Comparison of ENCODE assay signal across 8 cellular contexts in genomic region chrX:101799387-101799786, GRCh38.
DNase-seq lines count a peak whose midpoint lies in the region; FAIRE-seq and TF ChIP-seq lines count a peak whose summit lies in the region.

No MANE protein-coding gene starts in this region.

- peak overlapping the region; percentile 19 for H2AFZ ChIP-seq in fibroblast of lung (ENCODE audit: low read length)

- no peak overlapping the region for H3K27ac Mint-ChIP-seq in nephron progenitor cell
- H3K27ac Mint-ChIP-seq in stimulated activated naive CD8-positive, alpha-beta T cell treated with anti-CD3 and anti-CD28 coated beads, Interleukin-15, Interleukin-2, amounts not matched to agents 100 ng/mL and 50 ng/mL, for 24 hours = no peak overlapping the region

- DNase-seq in ELF-1 (ENCODE audit: low read depth, low spot score) (peak; percentile 93), H54 (ENCODE audit: insufficient read length, low spot score) (peak; percentile 16), LNCaP clone FGC (ENCODE audit: low read depth) (peak; percentile 66), RPMI7951 (ENCODE audit: low read depth) (peak; percentile 81), activated T-helper 1 cell treated with Interleukin-2 at 50 U/mL for 16 hours (ENCODE audit: low read depth) (peak; percentile 48), fibroblast of lung (ENCODE audit: low read depth in 2 of 2) (peak; percentile 76 to 87), nephron progenitor cell (peak; percentile 77)

- H3K79me2 ChIP-seq in fibroblast of lung (ENCODE audit: control insufficient read depth, insufficient read depth, low read length) = no peaks in the 10 kb centered on the region

- no peaks in the 10 kb centered on the region for H3K36me3 Mint-ChIP-seq in nephron progenitor cell (ENCODE audit: low read depth)
- no peaks in the 10 kb centered on the region for H3K36me3 Mint-ChIP-seq in stimulated activated naive CD8-positive, alpha-beta T cell treated with anti-CD3 and anti-CD28 coated beads, Interleukin-15, Interleukin-2, amounts not matched to agents 100 ng/mL and 50 ng/mL, for 24 hours (ENCODE audit: low read depth)

- peak; percentile 89 for FAIRE-seq in H54 (lab: Jason Lieb, UNC)

- H3K36me3 ChIP-seq in fibroblast of lung (ENCODE audit: control insufficient read depth, insufficient read depth, low read length) = no peaks in the 10 kb centered on the region

- no peak overlapping the region for H3K27ac ChIP-seq in fibroblast of lung (ENCODE audit: insufficient read depth, low read length)

- no peaks in the 10 kb centered on the region for H3K9me3 ChIP-seq in fibroblast of lung (ENCODE audit: control insufficient read depth, insufficient read depth, low read depth, low read length)

- H3K4me3 Mint-ChIP-seq in nephron progenitor cell = peak overlapping the region; percentile 33
- peak overlapping the region; percentile 70 for H3K4me3 Mint-ChIP-seq in stimulated activated naive CD8-positive, alpha-beta T cell treated with anti-CD3 and anti-CD28 coated beads, Interleukin-15, Interleukin-2, amounts not matched to agents 100 ng/mL and 50 ng/mL, for 24 hours

- no peaks in the 10 kb centered on the region for H3K27me3 Mint-ChIP-seq in nephron progenitor cell (ENCODE audit: low read depth, poor library complexity)
- no peaks in the 10 kb centered on the region for H3K27me3 Mint-ChIP-seq in stimulated activated naive CD8-positive, alpha-beta T cell treated with anti-CD3 and anti-CD28 coated beads, Interleukin-15, Interleukin-2, amounts not matched to agents 100 ng/mL and 50 ng/mL, for 24 hours

- no peaks in the 10 kb centered on the region for H4K20me1 ChIP-seq in fibroblast of lung (ENCODE audit: control insufficient read depth, extremely low read depth, insufficient read depth, low read length)

- peaks cover 25% of the 10 kb centered on the region for H3K9me3 Mint-ChIP-seq in nephron progenitor cell
- no peaks in the 10 kb centered on the region for H3K9me3 Mint-ChIP-seq in stimulated activated naive CD8-positive, alpha-beta T cell treated with anti-CD3 and anti-CD28 coated beads, Interleukin-15, Interleukin-2, amounts not matched to agents 100 ng/mL and 50 ng/mL, for 24 hours

- 0 out of 2 replicates have a peak overlapping the region, but pooled peaks have one; percentile 13 for H3K4me3 ChIP-seq in LNCaP clone FGC (ENCODE audit: low read depth, low read length)
- H3K4me3 ChIP-seq in fibroblast of lung (replicated peaks in 1 of 4; ENCODE audit: control extremely low read depth in 1 of 4, insufficient read depth in 1 of 4, low read depth in 3 of 4, low read length in 4 of 4) = peak overlapping the region in 2 of 4 experiments; percentile 40 to 41

- no peaks in the 10 kb centered on the region for H3K4me1 Mint-ChIP-seq in nephron progenitor cell
- H3K4me1 Mint-ChIP-seq in stimulated activated naive CD8-positive, alpha-beta T cell treated with anti-CD3 and anti-CD28 coated beads, Interleukin-15, Interleukin-2, amounts not matched to agents 100 ng/mL and 50 ng/mL, for 24 hours (ENCODE audit: low read depth) = no peaks in the 10 kb centered on the region

- H3K4me2 ChIP-seq in fibroblast of lung (ENCODE audit: extremely low read depth, insufficient read depth, low read length) = no peak overlapping the region

- H3K27me3 ChIP-seq in fibroblast of lung (ENCODE audit: control insufficient read depth, insufficient read depth, low read length) = no peaks in the 10 kb centered on the region

- TF ChIP-seq POLR2A in H54 (IDR thresholded peaks at IDR 0.05; ENCODE audit: low read depth, low read length) = no peak

- no peak overlapping the region for H3K9ac ChIP-seq in fibroblast of lung (ENCODE audit: insufficient read depth, low read length)

- H3K4me1 ChIP-seq in fibroblast of lung (ENCODE audit: control insufficient read depth, extremely low read depth, insufficient read depth, low read length) = no peaks in the 10 kb centered on the region

- peak; percentile 40 for TF ChIP-seq CTCF in LNCaP clone FGC (IDR thresholded peaks at IDR 0.05; ENCODE audit: control insufficient read depth, extremely low read depth, insufficient read depth)
- TF ChIP-seq CTCF in fibroblast of lung (conservative IDR thresholded peaks at IDR 0.05 in 1 of 2, IDR thresholded peaks at IDR 0.05 in 1 of 2; ENCODE audit: low read depth in 1 of 2, low read length in 2 of 2) = peak; percentile 53 to 55
- peak; percentile 66 for TF ChIP-seq CTCF in nephron progenitor cell (IDR thresholded peaks at IDR 0.05)

Comparison
In these comparisons a context has a peak if more than half of its experiments do, and no peak if none do; other contexts are left out.
1. DNase-seq: peak in every context shown above with its lines; median percentile 93 in ELF-1; 82 in fibroblast of lung; 81 in RPMI7951; 77 in nephron progenitor cell; 66 in LNCaP clone FGC; 48 in activated T-helper 1 cell treated with Interleukin-2 at 50 U/mL for 16 hours; 16 in H54.